1 cellular context compared by ENCODE assay signal in the genomic region with DNA sequence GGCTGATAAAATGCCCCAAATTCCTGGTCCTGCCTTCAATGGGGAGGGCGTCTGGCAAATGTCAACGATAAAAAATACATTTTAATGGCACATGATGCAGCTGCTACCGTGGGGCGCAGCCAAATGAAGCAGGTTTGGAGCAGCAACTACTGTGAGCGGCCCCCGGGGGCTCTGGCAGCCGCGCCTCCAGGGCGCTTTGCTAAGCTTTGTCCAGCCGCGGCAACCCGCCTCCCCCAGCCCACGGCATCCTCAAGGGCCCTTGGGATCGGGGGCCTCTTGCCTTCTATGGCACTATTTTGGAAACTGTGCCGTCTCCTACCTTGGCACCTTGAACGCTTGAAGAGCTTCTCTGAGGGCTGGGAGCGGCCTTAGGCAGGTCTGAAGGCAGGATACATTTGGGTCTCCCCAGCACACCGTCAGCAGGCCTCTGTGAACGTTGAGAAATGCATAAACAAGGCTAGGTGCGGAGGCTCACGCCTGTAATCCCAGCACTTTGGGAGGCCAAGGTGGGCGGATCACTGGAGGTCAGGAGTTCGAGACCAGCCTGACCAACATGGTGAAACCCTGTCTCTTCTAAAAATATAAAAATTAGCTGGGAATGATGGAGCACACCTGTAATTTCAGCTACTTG.
TF ChIP-seq lines count a peak whose summit lies in the region.

No MANE protein-coding gene starts in this region.

TF ChIP-seq in IMR-90, 13 proteins besides CTCF, POLR2A, EP300 and RAD21 (continued from another document):
- TF ChIP-seq MAFK (IDR thresholded peaks at IDR 0.05; ENCODE audit: low read depth, low read length), result no peak
- no peak for TF ChIP-seq NFE2L2 (IDR thresholded peaks at IDR 0.05; ENCODE audit: low read depth, low read length)
- TF ChIP-seq FOS (IDR thresholded peaks at IDR 0.05; ENCODE audit: low read depth, low read length), result no peak
- no peak for TF ChIP-seq MAZ (IDR thresholded peaks at IDR 0.05; ENCODE audit: borderline replicate concordance, low read depth, low read length)
- TF ChIP-seq, protein P1, sequence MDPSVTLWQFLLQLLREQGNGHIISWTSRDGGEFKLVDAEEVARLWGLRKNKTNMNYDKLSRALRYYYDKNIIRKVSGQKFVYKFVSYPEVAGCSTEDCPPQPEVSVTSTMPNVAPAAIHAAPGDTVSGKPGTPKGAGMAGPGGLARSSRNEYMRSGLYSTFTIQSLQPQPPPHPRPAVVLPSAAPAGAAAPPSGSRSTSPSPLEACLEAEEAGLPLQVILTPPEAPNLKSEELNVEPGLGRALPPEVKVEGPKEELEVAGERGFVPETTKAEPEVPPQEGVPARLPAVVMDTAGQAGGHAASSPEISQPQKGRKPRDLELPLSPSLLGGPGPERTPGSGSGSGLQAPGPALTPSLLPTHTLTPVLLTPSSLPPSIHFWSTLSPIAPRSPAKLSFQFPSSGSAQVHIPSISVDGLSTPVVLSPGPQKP (IDR thresholded peaks at IDR 0.05; ENCODE audit: borderline replicate concordance, low read depth, low read length), result no peak
- no peak for TF ChIP-seq CEBPB (IDR thresholded peaks at IDR 0.05; ENCODE audit: low read depth, low read length)
- no peak for TF ChIP-seq RCOR1 (IDR thresholded peaks at IDR 0.05; ENCODE audit: insufficient replicate concordance, low read length)
- no peak for TF ChIP-seq MXI1 (IDR thresholded peaks at IDR 0.05; ENCODE audit: borderline replicate concordance, low read depth, low read length)
- no peak for TF ChIP-seq RFX5 (IDR thresholded peaks at IDR 0.05; ENCODE audit: low read depth, low read length)
- TF ChIP-seq SMC3 (IDR thresholded peaks at IDR 0.05; ENCODE audit: low read depth, low read length), result no peak
TF ChIP-seq in IMR-90: peak in this region for 0.
